ENCODE assay signal across 9 cellular contexts in genomic region chr11:88327061-88327460, GRCh38. TPM values are rescaled to one million over a fixed set of nuclear protein-coding genes. Genes with fewer than 3 reads are reported as not detected.
A peak's percentile ranks its signal among the peaks of the same experiment; 100 is the strongest.
DNase-seq lines count a peak whose midpoint lies in the region; ATAC-seq and TF ChIP-seq lines count a peak whose summit lies in the region.
"Had no signal": no experiment of that assay in that cellular context is flagged by ENCODE, and none has a peak within 500 bp of the region (broad histone marks: within the 10 kb centered on the region; RNA-seq: fewer than 3 reads in every experiment).

No MANE protein-coding gene starts in this region.

- peak overlapping the region; percentile 94 for H3K27ac ChIP-seq in OCI-LY3 (ENCODE audit: low read length)
- H3K27ac ChIP-seq in Peyer's patch: no peak overlapping the region

- H3K27me3 ChIP-seq in OCI-LY3 (ENCODE audit: low read depth, low read length): no peaks in the 10 kb centered on the region
- H3K27me3 ChIP-seq in Peyer's patch: no peaks in the 10 kb centered on the region

- intact Hi-C loops in activated CD4-positive, alpha-beta T cell treated with anti-CD3 and anti-CD28 coated beads, Interleukin-2, amount 10 ng/mL, durations not matched to agents 24 days and 14 days (cut with micrococcal nuclease): no loop called here

- H3K4me3 Mint-ChIP-seq in activated CD4-positive, alpha-beta T cell treated with anti-CD3 and anti-CD28 coated beads, Interleukin-2, amount 10 ng/mL, durations not matched to agents 24 days and 14 days: no peak overlapping the region

- ATAC-seq in GM19351 (IDR thresholded peaks at IDR 0.05; ENCODE audit: unreplicated experiment) (peak; percentile 56), HG02852 (IDR thresholded peaks at IDR 0.05; ENCODE audit: unreplicated experiment) (peak; percentile 53)

- DNase-seq in CD1c-positive myeloid dendritic cell (ENCODE audit: extremely low spot score) (peak; percentile 48), COLO668 (lab: John Stamatoyannopoulos, UW; ENCODE audit: unreplicated experiment) (no peak), Peyer's patch (no peak)
- no peak for DNase-seq in activated CD8-positive, alpha-beta memory T cell treated with anti-CD3 and anti-CD28 coated beads for 24 hours
- DNase-seq in activated CD4-positive, alpha-beta T cell treated with anti-CD3 and anti-CD28 coated beads, Interleukin-2, amount 10 ng/mL, durations not matched to agents 24 days and 14 days: no peak
- DNase-seq: NCI-H1417 had no signal

- no peaks in the 10 kb centered on the region for H3K9me3 ChIP-seq in OCI-LY3 (ENCODE audit: insufficient read depth, low read length)
- no peaks in the 10 kb centered on the region for H3K9me3 ChIP-seq in Peyer's patch

- peaks cover 97% of the 10 kb centered on the region for H3K79me2 ChIP-seq in OCI-LY3 (ENCODE audit: low read length)

- H3K27ac Mint-ChIP-seq in activated CD4-positive, alpha-beta T cell treated with anti-CD3 and anti-CD28 coated beads, Interleukin-2, amount 10 ng/mL, durations not matched to agents 24 days and 14 days: no peak overlapping the region

- TF ChIP-seq CTCF in OCI-LY3 (IDR thresholded peaks at IDR 0.05; ENCODE audit: low read depth, low read length): no peak
- no peak for TF ChIP-seq CTCF in Peyer's patch (IDR thresholded peaks at IDR 0.05)

- peaks cover 76% of the 10 kb centered on the region for H3K4me1 Mint-ChIP-seq in activated CD4-positive, alpha-beta T cell treated with anti-CD3 and anti-CD28 coated beads, Interleukin-2, amount 10 ng/mL, durations not matched to agents 24 days and 14 days

- peak overlapping the region; percentile 67 for H3K9ac ChIP-seq in OCI-LY3 (ENCODE audit: low read length)

- peaks cover 86% of the 10 kb centered on the region for H3K36me3 Mint-ChIP-seq in activated CD4-positive, alpha-beta T cell treated with anti-CD3 and anti-CD28 coated beads, Interleukin-2, amount 10 ng/mL, durations not matched to agents 24 days and 14 days (ENCODE audit: low read depth)

- peaks cover 84% of the 10 kb centered on the region for H3K4me1 ChIP-seq in OCI-LY3 (ENCODE audit: low read length)
- peaks cover 0 to 6% (median 2%) of the 10 kb centered on the region in 4 donors for H3K4me1 ChIP-seq in Peyer's patch

- H3K36me3 ChIP-seq in OCI-LY3 (replicated peaks; ENCODE audit: low read depth, low read length) (peaks cover 73% of the 10 kb centered on the region), Peyer's patch (peaks cover 0 to 18% (median 0%) of the 10 kb centered on the region in 3 donors)

- no peak for TF ChIP-seq POLR2A in Peyer's patch (IDR thresholded peaks at IDR 0.05)

- no peaks in the 10 kb centered on the region for H3K27me3 Mint-ChIP-seq in activated CD4-positive, alpha-beta T cell treated with anti-CD3 and anti-CD28 coated beads, Interleukin-2, amount 10 ng/mL, durations not matched to agents 24 days and 14 days

- peaks cover 92% of the 10 kb centered on the region for H4K20me1 ChIP-seq in OCI-LY3 (ENCODE audit: insufficient read depth, low read length)

- no peak overlapping the region for H2AFZ ChIP-seq in OCI-LY3 (ENCODE audit: low read depth, low read length)

- peak overlapping the region; percentile 82 for H3K4me2 ChIP-seq in OCI-LY3 (ENCODE audit: low read length)

- H3K4me3 ChIP-seq in OCI-LY3 (ENCODE audit: low read length) (peak overlapping the region; percentile 93), Peyer's patch (no peak overlapping the region)

- H3K9me3 Mint-ChIP-seq in activated CD4-positive, alpha-beta T cell treated with anti-CD3 and anti-CD28 coated beads, Interleukin-2, amount 10 ng/mL, durations not matched to agents 24 days and 14 days: peaks cover 10% of the 10 kb centered on the region

RNA-seq across cellular contexts. Expression of gene CTSC, which starts 10.5 kb away (rescaled TPM):
- total RNA-seq in Peyer's patch: 10 to 100 TPM; 38.5 to 66.8 (median 43.0) TPM
- 67.1 and 71.8 TPM in 2 replicates for total RNA-seq in activated CD4-positive, alpha-beta T cell treated with anti-CD3 and anti-CD28 coated beads, Interleukin-2, amount 10 ng/mL, durations not matched to agents 24 days and 14 days
